In genomic region chr1:174923820-174924219, GRCh38 we compare ENCODE assay signal across 15 cellular contexts.
A peak's percentile ranks its signal among the peaks of the same experiment; 100 is the strongest.
DNase-seq lines count a peak whose midpoint lies in the region; ATAC-seq, FAIRE-seq and TF ChIP-seq lines count a peak whose summit lies in the region.
"Had no signal": no experiment of that assay in that cellular context is flagged by ENCODE, and none has a peak within 500 bp of the region (broad histone marks: within the 10 kb centered on the region; RNA-seq: fewer than 3 reads in every experiment).

No MANE protein-coding gene starts in this region.

- no peak for TF ChIP-seq CTCF in GM06990 (IDR thresholded peaks at IDR 0.05; ENCODE audit: insufficient read depth, low read length, poor library complexity, severe bottlenecking)

- ATAC-seq in HG03439 (IDR thresholded peaks at IDR 0.05; ENCODE audit: unreplicated experiment), result peak; percentile 69
- no peak for ATAC-seq in HG03469 (IDR thresholded peaks at IDR 0.05; ENCODE audit: unreplicated experiment)
- no peak for ATAC-seq in HG02973 (IDR thresholded peaks at IDR 0.05; ENCODE audit: unreplicated experiment)
- ATAC-seq: K562 had no signal

- DNase-seq in GM06990 (ENCODE audit: extremely low read depth, insufficient read length) (peak; percentile 17), GM12892 (ENCODE audit: insufficient read length) (no peak), mesenteric fat pad (ENCODE audit: low spot score) (no peak)
- DNase-seq: C1 segment of cervical spinal cord; CD4-positive, alpha-beta T cell; DMS79; GOT3; H9 had no signal

- FAIRE-seq in GM12892 (lab: Jason Lieb, UNC), result peak; percentile 58
- peak; percentile 33 for FAIRE-seq in islet of Langerhans (lab: Jason Lieb, UNC)
- FAIRE-seq: A204.1, GM18507, K562 had no signal

- no peaks in the 10 kb centered on the region for H3K27me3 ChIP-seq in GM06990 (replicated peaks; ENCODE audit: control insufficient read depth, insufficient read depth, low read length)

- no peaks in the 10 kb centered on the region; the same call in 1 of the 2 replicates for H3K36me3 ChIP-seq in GM06990 (ENCODE audit: control insufficient read depth, insufficient read depth, low read length)

- no peak overlapping the region for H3K4me3 ChIP-seq in GM06990 (replicated peaks; ENCODE audit: low read depth, low read length)
- H3K4me3 ChIP-seq: K562 had no signal

- no peak for TF ChIP-seq POLR2A in GM12892 (IDR thresholded peaks at IDR 0.05; ENCODE audit: low read depth, low read length)
